Comparison of ENCODE assay signal across 1 cellular context in the genomic region with DNA sequence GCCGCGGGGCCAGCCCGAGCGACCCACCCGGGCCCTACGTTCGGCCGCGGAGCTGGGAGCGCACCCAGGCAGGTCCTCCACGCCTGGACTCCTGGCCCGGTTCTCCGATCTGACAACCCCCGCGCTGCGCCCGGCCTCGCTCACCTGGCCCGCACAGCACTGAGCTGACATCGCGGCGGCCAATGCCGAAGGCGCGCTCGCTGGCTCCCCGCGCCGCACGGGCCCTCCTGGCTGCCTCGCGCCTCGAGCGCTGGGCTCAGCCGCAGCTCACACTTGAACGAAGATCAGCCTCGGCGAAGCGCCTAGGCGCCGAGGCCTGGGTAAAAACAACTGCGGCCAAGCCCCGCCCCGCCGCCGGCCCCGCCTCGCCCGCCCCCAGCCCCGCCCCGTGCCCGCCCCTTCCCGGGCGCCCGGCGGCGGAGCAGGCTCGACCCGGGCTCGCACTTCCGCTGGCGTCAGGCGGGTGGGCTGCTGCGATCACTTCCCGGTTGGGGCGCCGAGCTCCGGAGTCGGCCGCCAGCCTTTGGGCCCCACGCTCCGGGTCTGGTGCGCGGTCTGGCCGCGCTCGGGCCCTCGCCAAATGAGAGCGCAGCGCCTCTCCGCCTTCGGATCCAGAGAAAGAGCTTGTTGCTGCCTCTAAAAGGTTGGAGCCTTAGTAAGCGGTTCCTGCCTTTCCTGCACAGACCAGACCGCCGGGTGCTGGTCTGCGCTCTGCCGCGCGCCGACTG.
TF ChIP-seq lines count a peak whose summit lies in the region.

A gene (minus strand): TSS at position 297 of the 728 bp plus-strand sequence. CDS start 126 bp downstream, at position 171.

TF ChIP-seq in K562, 482 proteins besides CTCF, POLR2A, EP300 and RAD21 (continued from another document):
- TF ChIP-seq, protein P1, sequence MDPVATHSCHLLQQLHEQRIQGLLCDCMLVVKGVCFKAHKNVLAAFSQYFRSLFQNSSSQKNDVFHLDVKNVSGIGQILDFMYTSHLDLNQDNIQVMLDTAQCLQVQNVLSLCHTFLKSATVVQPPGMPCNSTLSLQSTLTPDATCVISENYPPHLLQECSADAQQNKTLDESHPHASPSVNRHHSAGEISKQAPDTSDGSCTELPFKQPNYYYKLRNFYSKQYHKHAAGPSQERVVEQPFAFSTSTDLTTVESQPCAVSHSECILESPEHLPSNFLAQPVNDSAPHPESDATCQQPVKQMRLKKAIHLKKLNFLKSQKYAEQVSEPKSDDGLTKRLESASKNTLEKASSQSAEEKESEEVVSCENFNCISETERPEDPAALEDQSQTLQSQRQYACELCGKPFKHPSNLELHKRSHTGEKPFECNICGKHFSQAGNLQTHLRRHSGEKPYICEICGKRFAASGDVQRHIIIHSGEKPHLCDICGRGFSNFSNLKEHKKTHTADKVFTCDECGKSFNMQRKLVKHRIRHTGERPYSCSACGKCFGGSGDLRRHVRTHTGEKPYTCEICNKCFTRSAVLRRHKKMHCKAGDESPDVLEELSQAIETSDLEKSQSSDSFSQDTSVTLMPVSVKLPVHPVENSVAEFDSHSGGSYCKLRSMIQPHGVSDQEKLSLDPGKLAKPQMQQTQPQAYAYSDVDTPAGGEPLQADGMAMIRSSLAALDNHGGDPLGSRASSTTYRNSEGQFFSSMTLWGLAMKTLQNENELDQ (CRISPR knock-in tag; IDR thresholded peaks at IDR 0.05; ENCODE audit: borderline replicate concordance): no peak
- TF ChIP-seq SMAD4 (CRISPR knock-in tag; conservative IDR thresholded peaks at IDR 0.05) (peak; percentile 66; the same call in 1 of the 2 replicates), ZNF780A (CRISPR knock-in tag; IDR thresholded peaks at IDR 0.05) (no peak), NFIC (IDR thresholded peaks at IDR 0.05) (peak; percentile 30; the same call in 1 of the 2 replicates)
- TF ChIP-seq, protein P2, sequence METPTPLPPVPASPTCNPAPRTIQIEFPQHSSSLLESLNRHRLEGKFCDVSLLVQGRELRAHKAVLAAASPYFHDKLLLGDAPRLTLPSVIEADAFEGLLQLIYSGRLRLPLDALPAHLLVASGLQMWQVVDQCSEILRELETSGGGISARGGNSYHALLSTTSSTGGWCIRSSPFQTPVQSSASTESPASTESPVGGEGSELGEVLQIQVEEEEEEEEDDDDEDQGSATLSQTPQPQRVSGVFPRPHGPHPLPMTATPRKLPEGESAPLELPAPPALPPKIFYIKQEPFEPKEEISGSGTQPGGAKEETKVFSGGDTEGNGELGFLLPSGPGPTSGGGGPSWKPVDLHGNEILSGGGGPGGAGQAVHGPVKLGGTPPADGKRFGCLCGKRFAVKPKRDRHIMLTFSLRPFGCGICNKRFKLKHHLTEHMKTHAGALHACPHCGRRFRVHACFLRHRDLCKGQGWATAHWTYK (CRISPR knock-in tag; IDR thresholded peaks at IDR 0.05): 0 out of 2 replicates have a peak, but pooled peaks have one; percentile 55
- TF ChIP-seq, protein P3, sequence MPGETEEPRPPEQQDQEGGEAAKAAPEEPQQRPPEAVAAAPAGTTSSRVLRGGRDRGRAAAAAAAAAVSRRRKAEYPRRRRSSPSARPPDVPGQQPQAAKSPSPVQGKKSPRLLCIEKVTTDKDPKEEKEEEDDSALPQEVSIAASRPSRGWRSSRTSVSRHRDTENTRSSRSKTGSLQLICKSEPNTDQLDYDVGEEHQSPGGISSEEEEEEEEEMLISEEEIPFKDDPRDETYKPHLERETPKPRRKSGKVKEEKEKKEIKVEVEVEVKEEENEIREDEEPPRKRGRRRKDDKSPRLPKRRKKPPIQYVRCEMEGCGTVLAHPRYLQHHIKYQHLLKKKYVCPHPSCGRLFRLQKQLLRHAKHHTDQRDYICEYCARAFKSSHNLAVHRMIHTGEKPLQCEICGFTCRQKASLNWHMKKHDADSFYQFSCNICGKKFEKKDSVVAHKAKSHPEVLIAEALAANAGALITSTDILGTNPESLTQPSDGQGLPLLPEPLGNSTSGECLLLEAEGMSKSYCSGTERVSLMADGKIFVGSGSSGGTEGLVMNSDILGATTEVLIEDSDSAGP (CRISPR knock-in tag; IDR thresholded peaks at IDR 0.05): no peak
